ENCODE assay signal across 22 cellular contexts in the genomic region with DNA sequence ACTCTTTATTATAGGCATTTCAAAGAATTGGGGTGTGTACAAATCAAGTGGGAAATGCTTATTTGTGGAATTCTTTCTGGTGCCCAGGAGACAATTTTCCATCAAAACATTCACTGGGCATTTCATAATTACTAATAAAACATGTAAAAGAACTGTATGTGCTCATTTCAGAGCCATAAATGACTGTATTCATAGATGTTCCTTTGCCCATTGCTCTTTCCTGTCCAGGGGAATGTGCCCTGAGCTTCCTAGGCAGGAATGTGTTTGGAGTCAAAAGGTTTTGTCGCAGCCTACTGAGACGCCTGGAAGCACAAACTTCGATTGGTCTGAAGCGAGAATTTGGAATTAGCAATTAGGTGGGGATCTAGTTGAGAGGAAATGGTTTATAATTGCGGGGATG. TPM values are rescaled to one million over a fixed set of nuclear protein-coding genes. Genes with fewer than 3 reads are reported as not detected.
DNase-seq lines count a peak whose midpoint lies in the region; ATAC-seq, FAIRE-seq and TF ChIP-seq lines count a peak whose summit lies in the region.
"Had no signal": no experiment of that assay in that cellular context is flagged by ENCODE, and none has a peak within 500 bp of the region (broad histone marks: within the 10 kb centered on the region; RNA-seq: fewer than 3 reads in every experiment).

No MANE protein-coding gene starts in this region.

- no peaks in the 10 kb centered on the region for H3K9me3 Mint-ChIP-seq in activated naive CD4-positive, alpha-beta T cell treated with anti-CD3 and anti-CD28 coated beads, Interleukin-2, amount 50 U/mL, for 24 hours
- no peaks in the 10 kb centered on the region for H3K9me3 Mint-ChIP-seq in activated T-helper 17 cell treated with anti-CD3 and anti-CD28 coated beads, Interleukin-2, amount 50 U/mL, for 72 hours
- no peaks in the 10 kb centered on the region for H3K9me3 Mint-ChIP-seq in glutamatergic neuron (ENCODE audit: unreplicated experiment)
- H3K9me3 Mint-ChIP-seq: WTC11 had no signal

- H3K36me3 Mint-ChIP-seq in activated naive CD4-positive, alpha-beta T cell treated with anti-CD3 and anti-CD28 coated beads, Interleukin-2, amount 50 U/mL, for 24 hours, result peaks cover 9% of the 10 kb centered on the region
- H3K36me3 Mint-ChIP-seq in activated T-helper 17 cell treated with anti-CD3 and anti-CD28 coated beads, Interleukin-2, amount 50 U/mL, for 72 hours (ENCODE audit: low read depth), result peaks cover 85% of the 10 kb centered on the region
- H3K36me3 Mint-ChIP-seq in glutamatergic neuron (ENCODE audit: unreplicated experiment), result no peaks in the 10 kb centered on the region

- TF ChIP-seq CTCF in suprapubic skin (IDR thresholded peaks at IDR 0.05) (no peak), glutamatergic neuron (IDR thresholded peaks at IDR 0.05; ENCODE audit: partially characterized antibody, unreplicated experiment) (no peak)

- ATAC-seq in activated T-helper 17 cell treated with anti-CD3 and anti-CD28 coated beads, Interleukin-2, amount 50 U/mL, for 72 hours (replicated peaks), result no peak
- ATAC-seq: WTC11 had no signal

- H3K9me3 ChIP-seq in suprapubic skin, result no peaks in the 10 kb centered on the region

- peak overlapping the region; percentile 82 for H3K27ac Mint-ChIP-seq in activated naive CD4-positive, alpha-beta T cell treated with anti-CD3 and anti-CD28 coated beads, Interleukin-2, amount 50 U/mL, for 24 hours
- H3K27ac Mint-ChIP-seq in activated T-helper 17 cell treated with anti-CD3 and anti-CD28 coated beads, Interleukin-2, amount 50 U/mL, for 72 hours, result peak overlapping the region; percentile 85
- H3K27ac Mint-ChIP-seq in glutamatergic neuron (ENCODE audit: unreplicated experiment), result no peak overlapping the region

- WGBS in suprapubic skin, result 84% methylated on average over 5 of the region's 5 CpGs

- no peak overlapping the region for H3K4me3 Mint-ChIP-seq in activated naive CD4-positive, alpha-beta T cell treated with anti-CD3 and anti-CD28 coated beads, Interleukin-2, amount 50 U/mL, for 24 hours
- H3K4me3 Mint-ChIP-seq in activated T-helper 17 cell treated with anti-CD3 and anti-CD28 coated beads, Interleukin-2, amount 50 U/mL, for 72 hours, result peak overlapping the region; percentile 36
- no peak overlapping the region for H3K4me3 Mint-ChIP-seq in glutamatergic neuron (ENCODE audit: unreplicated experiment)
- H3K4me3 Mint-ChIP-seq: WTC11 had no signal

- TF ChIP-seq EP300 in suprapubic skin (IDR thresholded peaks at IDR 0.05), result no peak

- TF ChIP-seq POLR2A in suprapubic skin (IDR thresholded peaks at IDR 0.05) (no peak), H54 (IDR thresholded peaks at IDR 0.05; ENCODE audit: low read depth, low read length) (no peak)

- DNase-seq in activated naive CD4-positive, alpha-beta T cell treated with anti-CD3 and anti-CD28 coated beads, Interleukin-2, amount 50 U/mL, for 16 hours, result no peak
- peak; percentile 41 for DNase-seq in dermis blood vessel endothelial cell
- peak in 1 of 2 donors; percentile 12 for DNase-seq in suprapubic skin (ENCODE audit: low spot score in 2 of 2)
- DNase-seq in H54 (ENCODE audit: insufficient read length, low spot score), result no peak
- no peak for DNase-seq in glutamatergic neuron
- DNase-seq: amniotic stem cell; Calu3; GOT3; hypothalamus; Karpas-422; NCI-H187; NCI-H69; small intestine; stimulated activated CD4-positive, alpha-beta T cell treated with anti-CD3 and anti-CD28 coated beads, Interleukin-2, amount 100 ng/mL, for 24 hours; stimulated activated naive CD4-positive, alpha-beta T cell; T1000 had no signal

- H3K36me3 ChIP-seq in suprapubic skin, result peaks cover 85% of the 10 kb centered on the region

- no peak for FAIRE-seq in H54 (lab: Jason Lieb, UNC)
- FAIRE-seq: small intestine had no signal

- H3K4me1 ChIP-seq in suprapubic skin, result peaks cover 4% of the 10 kb centered on the region

- no peak overlapping the region for H3K4me3 ChIP-seq in suprapubic skin
- H3K4me3 ChIP-seq: lung had no signal

- H3K4me1 Mint-ChIP-seq in activated naive CD4-positive, alpha-beta T cell treated with anti-CD3 and anti-CD28 coated beads, Interleukin-2, amount 50 U/mL, for 24 hours, result peaks cover 5% of the 10 kb centered on the region
- H3K4me1 Mint-ChIP-seq in activated T-helper 17 cell treated with anti-CD3 and anti-CD28 coated beads, Interleukin-2, amount 50 U/mL, for 72 hours, result peaks cover 11% of the 10 kb centered on the region
- H3K4me1 Mint-ChIP-seq in glutamatergic neuron (ENCODE audit: low read depth, unreplicated experiment), result no peaks in the 10 kb centered on the region

- no peaks in the 10 kb centered on the region for H3K27me3 Mint-ChIP-seq in activated naive CD4-positive, alpha-beta T cell treated with anti-CD3 and anti-CD28 coated beads, Interleukin-2, amount 50 U/mL, for 24 hours
- no peaks in the 10 kb centered on the region for H3K27me3 Mint-ChIP-seq in activated T-helper 17 cell treated with anti-CD3 and anti-CD28 coated beads, Interleukin-2, amount 50 U/mL, for 72 hours
- peaks cover 2% of the 10 kb centered on the region for H3K27me3 Mint-ChIP-seq in glutamatergic neuron (ENCODE audit: unreplicated experiment)

- peak overlapping the region; percentile 30 for H3K27ac ChIP-seq in suprapubic skin

- no peaks in the 10 kb centered on the region for H3K27me3 ChIP-seq in suprapubic skin

RNA-seq across cellular contexts. Expression of a gene that starts 43.7 kb away (rescaled TPM):
- 100 to 1,000 TPM in 1 of 2 donors, 10 to 100 TPM in 1; 69.0 to 102 TPM for total RNA-seq in activated T-helper 17 cell treated with anti-CD3 and anti-CD28 coated beads, Interleukin-2, amount 50 U/mL, for 72 hours
- total RNA-seq in dermis blood vessel endothelial cell (53.6 and 67.8 TPM in 2 replicates), suprapubic skin (100 to 1,000 TPM in 1 of 4 donors, 10 to 100 TPM in 3; 45.7 to 127 (median 68.7) TPM), glutamatergic neuron (ENCODE audit: unreplicated experiment) (111 TPM)

RNA-seq across cellular contexts. Expression of a gene that starts 45.8 kb away (rescaled TPM):
- not detected for total RNA-seq in activated T-helper 17 cell treated with anti-CD3 and anti-CD28 coated beads, Interleukin-2, amount 50 U/mL, for 72 hours
- total RNA-seq in dermis blood vessel endothelial cell (not detected in 2 replicates), suprapubic skin (10 to 100 TPM in 1 of 4 donors, 1 to 10 TPM in 3; 2.8 to 18.6 (median 4.1) TPM), glutamatergic neuron (ENCODE audit: unreplicated experiment) (not detected)
- total RNA-seq: activated CD8-positive, alpha-beta memory T cell treated with anti-CD3 and anti-CD28 coated beads for 36 hours; Calu3; fibroblast of villous mesenchyme; WTC11 had no signal
